In genomic region chr13:109517516-109517915, GRCh38 we compare ENCODE assay signal across 27 cellular contexts.
DNase-seq lines count a peak whose midpoint lies in the region; ATAC-seq and TF ChIP-seq lines count a peak whose summit lies in the region.
"Had no signal": no experiment of that assay in that cellular context is flagged by ENCODE, and none has a peak within 500 bp of the region (broad histone marks: within the 10 kb centered on the region; RNA-seq: fewer than 3 reads in every experiment).

No MANE protein-coding gene starts in this region.

- no peak for TF ChIP-seq CTCF in astrocyte of the spinal cord (IDR thresholded peaks at IDR 0.05; ENCODE audit: low read depth, low read length)

- DNase-seq in AG08395 (ENCODE audit: low spot score), result peak; percentile 25
- peak; percentile 20 for DNase-seq in LHCN-M2 (ENCODE audit: low read depth)
- DNase-seq in astrocyte of the spinal cord (ENCODE audit: low read depth, low spot score), result peak; percentile 16
- peak; percentile 59 for DNase-seq in iris pigment epithelial cell (ENCODE audit: low read depth)
- no peak for DNase-seq in NCI-H2227 (lab: John Stamatoyannopoulos, UW; ENCODE audit: unreplicated experiment)
- no peak for DNase-seq in NCI-H748 (lab: John Stamatoyannopoulos, UW; ENCODE audit: unreplicated experiment)
- no peak for DNase-seq in amniotic stem cell (lab: John Stamatoyannopoulos, UW)
- DNase-seq: activated CD4-positive, alpha-beta memory T cell treated with anti-CD3 and anti-CD28 coated beads, Interleukin-2, amount 10 ng/mL, durations not matched to agents 7 days and 5 days; activated CD4-positive, alpha-beta T cell treated with anti-CD3 and anti-CD28 coated beads for 1 hour; activated CD8-positive, alpha-beta memory T cell treated with anti-CD3 and anti-CD28 coated beads, Interleukin-2, amount 50 U/mL, for 4 hours; activated naive CD4-positive, alpha-beta T cell treated with Interleukin-2 at 50 U/mL for 16 hours; adrenal gland; CD4-positive, alpha-beta memory T cell; effector memory CD8-positive, alpha-beta T cell; gastrocnemius medialis; NCI-H1105 treated with DMSO at 0.1 percent for 48 hours; NCI-H1930; NCI-H524 treated with DMSO at 0.1 percent for 48 hours; OCI-M1; stimulated activated naive CD4-positive, alpha-beta T cell; upper lobe of right lung had no signal

- in situ Hi-C loops in astrocyte of the spinal cord (cut with HindIII; ENCODE audit: low sequenced_read_pairs), result no loop called here

- ATAC-seq in GM19395 (IDR thresholded peaks at IDR 0.05; ENCODE audit: unreplicated experiment), result no peak
- ATAC-seq: effector memory CD8-positive, alpha-beta T cell; gastrocnemius medialis; GM12878; K562; upper lobe of right lung had no signal

- H3K4me3 ChIP-seq in astrocyte of the spinal cord (ENCODE audit: low read depth, low read length), result no peak overlapping the region
- H3K4me3 ChIP-seq: adrenal gland, gastrocnemius medialis, GM12878, HAP-1, hepatocyte, K562, suprapubic skin, upper lobe of right lung had no signal

Comparison
In these comparisons a context has a peak if more than half of its experiments do, and no peak if none do; other contexts are left out.
1. DNase-seq: peak in AG08395 (single experiment), LHCN-M2 (single experiment), astrocyte of the spinal cord (single experiment) and iris pigment epithelial cell (single experiment); none in NCI-H2227 (single experiment), NCI-H748 (single experiment) and amniotic stem cell (single experiment).